In genomic region chr9:68462004-68462775, GRCh38 we compare ENCODE assay signal across 24 cellular contexts.
DNase-seq lines count a peak whose midpoint lies in the region; ATAC-seq and TF ChIP-seq lines count a peak whose summit lies in the region.
"Had no signal": no experiment of that assay in that cellular context is flagged by ENCODE, and none has a peak within 500 bp of the region (broad histone marks: within the 10 kb centered on the region; RNA-seq: fewer than 3 reads in every experiment).

No MANE protein-coding gene starts in this region.

- H3K36me3 Mint-ChIP-seq in type B pancreatic cell, result peaks cover 3% of the 10 kb centered on the region
- H3K36me3 Mint-ChIP-seq: CD14-positive monocyte had no signal

- H3K27me3 ChIP-seq in right cardiac atrium (ENCODE audit: control insufficient read depth, insufficient read depth), result no peaks in the 10 kb centered on the region
- no peaks in the 10 kb centered on the region for H3K27me3 ChIP-seq in rectal smooth muscle tissue (ENCODE audit: control insufficient read depth, insufficient read depth, low read length)
- H3K27me3 ChIP-seq: thyroid gland had no signal

- H3K4me1 ChIP-seq in right cardiac atrium (ENCODE audit: control insufficient read depth, insufficient read depth, low read length), result peaks cover 9% of the 10 kb centered on the region
- peaks cover 39% of the 10 kb centered on the region for H3K4me1 ChIP-seq in rectal smooth muscle tissue (ENCODE audit: control insufficient read depth, insufficient read depth, low read length)
- H3K4me1 ChIP-seq: thyroid gland had no signal

- H3K4me3 Mint-ChIP-seq in type B pancreatic cell, result no peak overlapping the region
- H3K4me3 Mint-ChIP-seq: activated CD4-positive, alpha-beta T cell treated with anti-CD3 and anti-CD28 coated beads for 36 hours; brain; CD14-positive monocyte; dendritic cell treated with granulocyte-macrophage colony-stimulating factor and Interleukin-4, amounts not matched to agents 40 ng/mL and 50 ng/mL, for 4 days had no signal

- no peak for TF ChIP-seq CTCF in choroid plexus epithelial cell (conservative IDR thresholded peaks at IDR 0.05; ENCODE audit: low read depth, low read length)
- no peak for TF ChIP-seq CTCF in type B pancreatic cell (conservative IDR thresholded peaks at IDR 0.05)

- H3K27me3 Mint-ChIP-seq in type B pancreatic cell, result peaks cover 4% of the 10 kb centered on the region
- H3K27me3 Mint-ChIP-seq: brain; dendritic cell treated with granulocyte-macrophage colony-stimulating factor and Interleukin-4, amounts not matched to agents 40 ng/mL and 50 ng/mL, for 4 days had no signal

- intact Hi-C loops in right cardiac atrium (cut with DNase I), result no loop called here

- 33% methylated on average over 8 of the region's 8 CpGs for WGBS in right cardiac atrium

- H3K4me1 Mint-ChIP-seq in type B pancreatic cell (ENCODE audit: unreplicated experiment), result no peaks in the 10 kb centered on the region
- H3K4me1 Mint-ChIP-seq: activated CD4-positive, alpha-beta T cell treated with anti-CD3 and anti-CD28 coated beads for 36 hours had no signal

- H3K36me3 ChIP-seq in rectal smooth muscle tissue (ENCODE audit: control insufficient read depth, insufficient read depth, low read length), result no peaks in the 10 kb centered on the region
- H3K36me3 ChIP-seq: thyroid gland had no signal

- H3K9me3 Mint-ChIP-seq in type B pancreatic cell, result peaks cover 6% of the 10 kb centered on the region

- H3K27ac ChIP-seq in right cardiac atrium (ENCODE audit: low read length) (peak overlapping the region; percentile 11), rectal smooth muscle tissue (ENCODE audit: low read depth, low read length) (peak overlapping the region; percentile 68)
- H3K27ac ChIP-seq: PC-9, thyroid gland had no signal

- no peak overlapping the region for H3K4me3 ChIP-seq in choroid plexus epithelial cell (ENCODE audit: low read depth, low read length)
- no peak overlapping the region for H3K4me3 ChIP-seq in right cardiac atrium (ENCODE audit: low read length)
- no peak overlapping the region for H3K4me3 ChIP-seq in rectal smooth muscle tissue (ENCODE audit: low read length)
- H3K4me3 ChIP-seq: mucosa of descending colon, PC-9, thyroid gland had no signal

- H3K9me3 ChIP-seq in right cardiac atrium (ENCODE audit: control insufficient read depth, low read length), result no peaks in the 10 kb centered on the region
- H3K9me3 ChIP-seq: mucosa of descending colon, thyroid gland had no signal

- no peak overlapping the region for H3K27ac Mint-ChIP-seq in type B pancreatic cell
- H3K27ac Mint-ChIP-seq: activated CD4-positive, alpha-beta T cell treated with anti-CD3 and anti-CD28 coated beads for 36 hours; brain; dendritic cell treated with granulocyte-macrophage colony-stimulating factor and Interleukin-4, amounts not matched to agents 40 ng/mL and 50 ng/mL, for 4 days had no signal

- peak; percentile 79 to 88 for ATAC-seq in right cardiac atrium
- ATAC-seq in HG03095 (IDR thresholded peaks at IDR 0.05; ENCODE audit: unreplicated experiment), result no peak
- ATAC-seq: activated CD4-positive, alpha-beta T cell treated with anti-CD3 and anti-CD28 coated beads for 36 hours; mucosa of descending colon had no signal

- H3K9ac ChIP-seq in rectal smooth muscle tissue (ENCODE audit: low read length), result no peak overlapping the region

- peak; percentile 49 for DNase-seq in EH (ENCODE audit: low read depth)
- peak; percentile 1 for DNase-seq in choroid plexus epithelial cell (ENCODE audit: low read depth)
- DNase-seq in right cardiac atrium, result peak in 1 of 3 donors; percentile 17
- DNase-seq in HuH-7.5 (ENCODE audit: low spot score), result no peak
- no peak for DNase-seq in activated gamma-delta T cell treated with Interleukin-2 at 50 U/mL for 16 hours
- no peak for DNase-seq in type B pancreatic cell (ENCODE audit: extremely low spot score, unreplicated experiment)
- DNase-seq: activated CD4-positive, alpha-beta T cell treated with anti-CD3 and anti-CD28 coated beads for 36 hours; activated CD8-positive, alpha-beta memory T cell treated with anti-CD3 and anti-CD28 coated beads, Interleukin-2, amount 50 U/mL, for 4 hours; activated gamma-delta T cell; DMS153; head of caudate nucleus; Karpas-422; mucosa of descending colon; NCI-H1105; NCI-H2107; NCI-H69; PC-9; T-helper 9 cell; thyroid gland had no signal

Comparison
In these comparisons a context has a peak if more than half of its experiments do, and no peak if none do; other contexts are left out.
1. DNase-seq: peak in EH (single experiment) and choroid plexus epithelial cell (single experiment); none in HuH-7.5 (single experiment), activated gamma-delta T cell treated with Interleukin-2 at 50 U/mL for 16 hours (single experiment) and type B pancreatic cell (single experiment).